In genomic region chr14:45621731-45622130, GRCh38 we compare ENCODE assay signal across 2 cellular contexts.
"Had no signal": no experiment of that assay in that cellular context is flagged by ENCODE, and none has a peak within 500 bp of the region (broad histone marks: within the 10 kb centered on the region; RNA-seq: fewer than 3 reads in every experiment).

No MANE protein-coding gene starts in this region.

- DNase-seq: GDM1, GF-D8 had no signal
